ENCODE assay signal across 16 cellular contexts in genomic region chr17:72697602-72698146, GRCh38.
A peak's percentile ranks its signal among the peaks of the same experiment; 100 is the strongest.
DNase-seq lines count a peak whose midpoint lies in the region; ATAC-seq and TF ChIP-seq lines count a peak whose summit lies in the region.
"Had no signal": no experiment of that assay in that cellular context is flagged by ENCODE, and none has a peak within 500 bp of the region (broad histone marks: within the 10 kb centered on the region; RNA-seq: fewer than 3 reads in every experiment).

No MANE protein-coding gene starts in this region.

- H3K36me3 Mint-ChIP-seq in GM23338 (ENCODE audit: low read depth) (no peaks in the 10 kb centered on the region), progenitor cell of endocrine pancreas (ENCODE audit: insufficient read depth) (peaks cover 1% of the 10 kb centered on the region)
- H3K36me3 Mint-ChIP-seq in activated T-cell treated with anti-CD3 and anti-CD28 coated beads, Interleukin-2, amount 50 U/mL, for 72 hours (ENCODE audit: insufficient read depth in 2 of 2): peaks cover 4 to 7% of the 10 kb centered on the region in 2 donors

- peak overlapping the region; percentile 9; the same call in 1 of the 2 replicates for H3K27ac Mint-ChIP-seq in GM23338
- peak overlapping the region; percentile 53 for H3K27ac Mint-ChIP-seq in progenitor cell of endocrine pancreas
- no peak overlapping the region for H3K27ac Mint-ChIP-seq in activated T-cell treated with anti-CD3 and anti-CD28 coated beads, Interleukin-2, amount 50 U/mL, for 72 hours
- H3K27ac Mint-ChIP-seq: activated B cell treated with CpG ODN at 0.5 μM for 24 hours, B cell had no signal

- H3K4me3 Mint-ChIP-seq in GM23338: no peak overlapping the region
- H3K4me3 Mint-ChIP-seq in progenitor cell of endocrine pancreas (ENCODE audit: low read depth): peak overlapping the region; percentile 4
- H3K4me3 Mint-ChIP-seq in activated T-cell treated with anti-CD3 and anti-CD28 coated beads, Interleukin-2, amount 50 U/mL, for 72 hours: no peak overlapping the region
- H3K4me3 Mint-ChIP-seq: activated B cell treated with CpG ODN at 0.5 μM for 24 hours, B cell had no signal

- H3F3A ChIP-seq in GM23338 (replicated peaks; ENCODE audit: low read depth): no peaks in the 10 kb centered on the region

- H3K9me3 ChIP-seq in hepatocyte (ENCODE audit: low read depth): no peaks in the 10 kb centered on the region

- H3K4me1 Mint-ChIP-seq in GM23338: no peaks in the 10 kb centered on the region
- peaks cover 10% of the 10 kb centered on the region for H3K4me1 Mint-ChIP-seq in progenitor cell of endocrine pancreas (ENCODE audit: low read depth)
- peaks cover 24% of the 10 kb centered on the region for H3K4me1 Mint-ChIP-seq in activated T-cell treated with anti-CD3 and anti-CD28 coated beads, Interleukin-2, amount 50 U/mL, for 72 hours (ENCODE audit: low read depth)
- H3K4me1 Mint-ChIP-seq: activated B cell treated with CpG ODN at 0.5 μM for 24 hours, B cell had no signal

- ATAC-seq in GM23338 (no peak), GM21825 (IDR thresholded peaks at IDR 0.05; ENCODE audit: unreplicated experiment) (no peak)
- ATAC-seq in activated T-cell treated with anti-CD3 and anti-CD28 coated beads, Interleukin-2, amount 50 U/mL, for 72 hours (replicated peaks in 1 of 2): no peak
- ATAC-seq: esophagus mucosa had no signal

- H3K4me3 ChIP-seq in GM23338: no peak overlapping the region
- no peak overlapping the region for H3K4me3 ChIP-seq in hepatocyte

- H4K20me1 ChIP-seq in GM23338 (replicated peaks; ENCODE audit: insufficient read depth) (no peaks in the 10 kb centered on the region), hepatocyte (ENCODE audit: insufficient read depth, poor library complexity, severe bottlenecking) (no peaks in the 10 kb centered on the region)

- H3K79me2 ChIP-seq in GM23338 (replicated peaks; ENCODE audit: insufficient read depth): no peaks in the 10 kb centered on the region
- H3K79me2 ChIP-seq in hepatocyte: no peaks in the 10 kb centered on the region

- H2AFZ ChIP-seq in GM23338 (no peak overlapping the region), hepatocyte (no peak overlapping the region)

- H3K9me2 ChIP-seq in GM23338 (ENCODE audit: insufficient read depth) (no peaks in the 10 kb centered on the region), hepatocyte (replicated peaks; ENCODE audit: insufficient read depth) (no peaks in the 10 kb centered on the region)

- H3K9me3 Mint-ChIP-seq in GM23338 (peaks cover 3% of the 10 kb centered on the region; the same call in 1 of the 3 replicates), progenitor cell of endocrine pancreas (ENCODE audit: low read depth) (peaks cover 3% of the 10 kb centered on the region)
- peaks cover 0 to 3% of the 10 kb centered on the region in 2 donors for H3K9me3 Mint-ChIP-seq in activated T-cell treated with anti-CD3 and anti-CD28 coated beads, Interleukin-2, amount 50 U/mL, for 72 hours

- no peaks in the 10 kb centered on the region for H3K4me1 ChIP-seq in GM23338 (ENCODE audit: insufficient read depth)
- H3K4me1 ChIP-seq in hepatocyte (ENCODE audit: insufficient read depth): peaks cover 10% of the 10 kb centered on the region

- H3K27me3 Mint-ChIP-seq in GM23338 (ENCODE audit: insufficient read depth, low read depth, poor library complexity) (no peaks in the 10 kb centered on the region), progenitor cell of endocrine pancreas (no peaks in the 10 kb centered on the region)
- no peaks in the 10 kb centered on the region for H3K27me3 Mint-ChIP-seq in activated T-cell treated with anti-CD3 and anti-CD28 coated beads, Interleukin-2, amount 50 U/mL, for 72 hours (ENCODE audit: low read depth)
- H3K27me3 Mint-ChIP-seq: activated B cell treated with CpG ODN at 0.5 μM for 24 hours, B cell had no signal

- no peak overlapping the region for H3K27ac ChIP-seq in GM23338 (ENCODE audit: low read depth)
- peak overlapping the region; percentile 36 for H3K27ac ChIP-seq in hepatocyte

- H3K4me2 ChIP-seq in GM23338 (no peak overlapping the region), hepatocyte (peak overlapping the region; percentile 8)

- DNase-seq in GM23338 (ENCODE audit: low spot score) (no peak), RPMI7951 (ENCODE audit: low read depth) (peak; percentile 70), hepatocyte (ENCODE audit: low spot score) (peak; percentile 28), progenitor cell of endocrine pancreas (ENCODE audit: low spot score, unreplicated experiment) (no peak), iPS-NIHi11 (ENCODE audit: low spot score) (no peak)
- no peak for DNase-seq in activated T-cell treated with anti-CD3 and anti-CD28 coated beads, Interleukin-2, amount 50 U/mL, for 72 hours
- DNase-seq in stimulated activated naive CD4-positive, alpha-beta T cell (lab: John Stamatoyannopoulos, UW): no peak
- DNase-seq: activated B cell treated with CpG ODN at 0.5 μM for 24 hours; activated CD8-positive, alpha-beta memory T cell treated with anti-CD3 and anti-CD28 coated beads for 24 hours; activated effector memory CD4-positive, alpha-beta T cell treated with Interleukin-2 at 50 U/mL for 16 hours; DMS53; NCI-H1930; NCI-H774 had no signal

- H3K36me3 ChIP-seq in GM23338 (ENCODE audit: insufficient read depth): no peaks in the 10 kb centered on the region
- no peaks in the 10 kb centered on the region for H3K36me3 ChIP-seq in hepatocyte (replicated peaks; ENCODE audit: insufficient read depth, low read depth)

- no peaks in the 10 kb centered on the region for H3K27me3 ChIP-seq in GM23338 (ENCODE audit: insufficient read depth)
- H3K27me3 ChIP-seq in hepatocyte: no peaks in the 10 kb centered on the region

- WGBS in hepatocyte (ENCODE audit: low lambda C conversion rate, missing lambda C conversion rate): 24% methylated on average over 9 of the region's 9 CpGs

- TF ChIP-seq CTCF in GM23338 (conservative IDR thresholded peaks at IDR 0.05; ENCODE audit: low read depth in 2 of 2) (no peak), hepatocyte (IDR thresholded peaks at IDR 0.05; ENCODE audit: poor library complexity) (no peak), progenitor cell of endocrine pancreas (IDR thresholded peaks at IDR 0.05; ENCODE audit: unreplicated experiment) (no peak)

TF ChIP-seq in GM23338, 12 proteins besides CTCF, POLR2A, EP300 and RAD21 (continues in another document):
- TF ChIP-seq CREB1 (CRISPR knock-in tag; IDR thresholded peaks at IDR 0.05; ENCODE audit: low read depth): no peak
- no peak for TF ChIP-seq ZNF331 (CRISPR knock-in tag; IDR thresholded peaks at IDR 0.05; ENCODE audit: low read depth)
- no peak for TF ChIP-seq JUNB (IDR thresholded peaks at IDR 0.05; ENCODE audit: unreplicated experiment)
- no peak for TF ChIP-seq ZNF114 (CRISPR knock-in tag; IDR thresholded peaks at IDR 0.05)
- no peak for TF ChIP-seq REST (IDR thresholded peaks at IDR 0.05; ENCODE audit: unreplicated experiment)
- TF ChIP-seq POLR2AphosphoS5 (IDR thresholded peaks at IDR 0.05; ENCODE audit: low read depth): no peak

Comparison
In these comparisons a context has a peak if more than half of its experiments do, and no peak if none do; other contexts are left out.
1. DNase-seq: peak in RPMI7951 (single experiment) and hepatocyte (single experiment); none in GM23338 (single experiment), progenitor cell of endocrine pancreas (single experiment), activated T-cell treated with anti-CD3 and anti-CD28 coated beads, Interleukin-2, amount 50 U/mL, for 72 hours (0 of 2), stimulated activated naive CD4-positive, alpha-beta T cell (0 of 6) and iPS-NIHi11 (single experiment).